ENCODE assay signal across 12 cellular contexts in the genomic region with DNA sequence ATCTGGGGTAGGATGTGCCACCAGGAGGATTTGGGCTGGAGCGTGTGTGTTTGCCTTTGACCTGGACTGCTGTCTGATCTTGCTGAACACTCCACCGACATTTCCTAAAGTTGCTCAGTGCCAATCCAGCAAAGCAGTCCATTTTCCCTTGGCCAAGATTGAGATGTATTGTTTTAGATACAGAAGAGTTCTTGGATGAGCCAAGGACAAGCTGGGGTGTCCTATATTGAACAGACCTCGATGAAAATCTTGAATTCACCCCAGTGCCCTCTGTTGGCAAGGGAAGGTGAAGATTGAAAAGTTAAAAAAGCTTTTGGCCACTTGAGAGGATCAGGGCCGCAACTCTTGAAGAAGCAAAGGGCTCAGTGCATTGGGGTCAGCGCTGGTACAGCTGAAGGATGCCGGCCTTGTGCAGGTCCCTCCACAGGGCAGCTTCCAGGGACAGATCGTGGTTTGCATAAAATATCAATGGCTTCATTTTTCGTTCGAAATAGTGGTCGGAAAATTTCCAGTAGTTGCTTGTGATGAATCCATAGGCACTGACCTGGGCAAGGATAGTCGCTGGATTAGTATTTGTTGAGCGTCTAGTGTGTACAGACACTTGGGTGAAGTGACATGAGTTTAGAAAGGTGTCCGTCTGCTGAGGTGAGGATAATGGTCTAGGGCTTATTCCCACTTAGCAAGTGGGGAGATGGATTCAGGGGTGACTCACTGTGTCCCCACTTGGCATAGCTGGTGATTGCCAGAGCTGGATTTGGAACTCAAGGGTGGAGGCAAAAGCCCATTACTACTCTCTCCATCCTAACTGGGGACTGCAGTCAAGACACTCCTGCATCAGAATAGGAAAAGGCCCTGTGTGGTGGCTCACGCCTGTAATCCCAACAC. TPM values are rescaled to one million over a fixed set of nuclear protein-coding genes. Genes with fewer than 3 reads are reported as not detected.
DNase-seq lines count a peak whose midpoint lies in the region; ATAC-seq and TF ChIP-seq lines count a peak whose summit lies in the region.
"Had no signal": no experiment of that assay in that cellular context is flagged by ENCODE, and none has a peak within 500 bp of the region (broad histone marks: within the 10 kb centered on the region; RNA-seq: fewer than 3 reads in every experiment).

No MANE protein-coding gene starts in this region.

- CTCF ChIA-PET in RWPE1 (lab: Yijun Ruan, JAX) = interaction anchor here (0.6 to 2.3 kb wide), 5 partner anchors 20 to 124 kb away, joined by 3 to 8 read pairs (median 5); a partner anchor contains a TSS

- no peak overlapping the region for H3K9ac ChIP-seq in endodermal cell (ENCODE audit: extremely low read depth, low read length, poor library complexity, severe bottlenecking)

- DNase-seq in ELR (ENCODE audit: low read depth) (peak; percentile 18), RWPE1 (ENCODE audit: low spot score) (no peak), endodermal cell (peak; percentile 59), NCI-H1436 (lab: John Stamatoyannopoulos, UW) (no peak), medulla oblongata (ENCODE audit: extremely low spot score) (no peak)
- DNase-seq: activated CD4-positive, CD25-positive, alpha-beta regulatory T cell treated with anti-CD3 and anti-CD28 coated beads, Interleukin-2, amount 50 U/mL, for 72 hours; kidney; NCI-H2171 had no signal

- peaks cover 12% of the 10 kb centered on the region for H3K4me1 ChIP-seq in endodermal cell (ENCODE audit: control insufficient read depth, insufficient read depth, low read length)

- peaks cover 27% of the 10 kb centered on the region for H3K4me1 Mint-ChIP-seq in endodermal cell

- H3K4me3 Mint-ChIP-seq in endodermal cell = no peak overlapping the region
- H3K4me3 Mint-ChIP-seq: activated T-helper 1 cell treated with anti-CD3 and anti-CD28 coated beads, Interleukin-12 subunit alpha, Interleukin-12 subunit beta, Interleukin-2, Interleukin-4 antibody, amounts not matched to agents 30 ng/mL and 10 ng/mL and 1 ng/mL, durations not matched to agents 14 hours and 24 hours and 36 hours had no signal

- peak overlapping the region; percentile 47 for H3K27ac ChIP-seq in 22Rv1
- H3K27ac ChIP-seq in RWPE1 = peak overlapping the region; percentile 67
- no peak overlapping the region for H3K27ac ChIP-seq in endodermal cell (ENCODE audit: low read depth, low read length)

- ATAC-seq in GM21447 (IDR thresholded peaks at IDR 0.05; ENCODE audit: unreplicated experiment) (no peak), HG03175 (IDR thresholded peaks at IDR 0.05; ENCODE audit: unreplicated experiment) (no peak)

- no peak overlapping the region for H3K4me3 ChIP-seq in endodermal cell (ENCODE audit: low read length)

- peaks cover 45% of the 10 kb centered on the region for H3K36me3 Mint-ChIP-seq in endodermal cell (ENCODE audit: low read depth)

- no peaks in the 10 kb centered on the region for H3K9me3 Mint-ChIP-seq in endodermal cell
- H3K9me3 Mint-ChIP-seq: activated T-helper 1 cell treated with anti-CD3 and anti-CD28 coated beads, Interleukin-12 subunit alpha, Interleukin-12 subunit beta, Interleukin-2, Interleukin-4 antibody, amounts not matched to agents 30 ng/mL and 10 ng/mL and 1 ng/mL, durations not matched to agents 14 hours and 24 hours and 36 hours had no signal

- H3K27me3 Mint-ChIP-seq in endodermal cell (ENCODE audit: insufficient read depth) = no peaks in the 10 kb centered on the region

- H3K36me3 ChIP-seq in endodermal cell (ENCODE audit: control insufficient read depth, insufficient read depth, low read length) = peaks cover 37% of the 10 kb centered on the region

- POLR2A ChIA-PET in RWPE1 (lab: Yijun Ruan, JAX; ENCODE audit: low non-redundant PET) = interaction anchor here (0.6 to 1.1 kb wide), 2 partner anchors 9 to 1315 kb away, joined by 3 to 7 read pairs; no protein-coding TSS in a partner anchor

- TF ChIP-seq CTCF in 22Rv1 (IDR thresholded peaks at IDR 0.05) = no peak
- no peak for TF ChIP-seq CTCF in RWPE1 (conservative IDR thresholded peaks at IDR 0.05; ENCODE audit: low read depth)
- TF ChIP-seq CTCF in endodermal cell (conservative IDR thresholded peaks at IDR 0.05) = peak; percentile 21

- H3K9me3 ChIP-seq in endodermal cell (ENCODE audit: control insufficient read depth, low read length) = no peaks in the 10 kb centered on the region

- H3K27me3 ChIP-seq in endodermal cell (ENCODE audit: control insufficient read depth, insufficient read depth, low read length, poor library complexity, severe bottlenecking) = no peaks in the 10 kb centered on the region

- H3K27ac Mint-ChIP-seq in endodermal cell = no peak overlapping the region
- H3K27ac Mint-ChIP-seq: activated T-helper 1 cell treated with anti-CD3 and anti-CD28 coated beads, Interleukin-12 subunit alpha, Interleukin-12 subunit beta, Interleukin-2, Interleukin-4 antibody, amounts not matched to agents 30 ng/mL and 10 ng/mL and 1 ng/mL, durations not matched to agents 14 hours and 24 hours and 36 hours had no signal

- 94 to 95% methylated on average over 11 to 14 of the region's 14 CpGs for WGBS in endodermal cell (ENCODE audit: insufficient coverage in 1 of 2, insufficient read length in 1 of 2), 2 experiments

RNA-seq across cellular contexts. Expression of a gene that starts 19.7 kb away (rescaled TPM):
- total RNA-seq in endodermal cell = 10 to 100 TPM; 15.1 to 26.9 TPM
- polyA plus RNA-seq in endodermal cell (2013, experiment 1 of 2) = 3.5 TPM
- polyA plus RNA-seq in endodermal cell (2013, experiment 2 of 2) = 3.6 TPM
- total RNA-seq: activated T-helper 1 cell treated with anti-CD3 and anti-CD28 coated beads, Interleukin-12 subunit alpha, Interleukin-12 subunit beta, Interleukin-2, Interleukin-4 antibody, amounts not matched to agents 30 ng/mL and 10 ng/mL and 1 ng/mL, durations not matched to agents 14 hours and 24 hours and 36 hours had no signal

RNA-seq across cellular contexts. Expression of a gene that starts 26.1 kb away (rescaled TPM):
- 1 to 10 TPM; 3.2 to 4.8 TPM for total RNA-seq in endodermal cell
- 0.50 TPM for polyA plus RNA-seq in endodermal cell (2013, experiment 1 of 2)
- 2.2 TPM for polyA plus RNA-seq in endodermal cell (2013, experiment 2 of 2)
- total RNA-seq: activated T-helper 1 cell treated with anti-CD3 and anti-CD28 coated beads, Interleukin-12 subunit alpha, Interleukin-12 subunit beta, Interleukin-2, Interleukin-4 antibody, amounts not matched to agents 30 ng/mL and 10 ng/mL and 1 ng/mL, durations not matched to agents 14 hours and 24 hours and 36 hours had no signal

RNA-seq across cellular contexts. Expression of a gene that starts 28.5 kb away (rescaled TPM):
- 1 to 10 TPM; 2.0 to 3.4 TPM for total RNA-seq in endodermal cell
- polyA plus RNA-seq in endodermal cell (2013, experiment 1 of 2) = 3.3 TPM
- 2.3 TPM for polyA plus RNA-seq in endodermal cell (2013, experiment 2 of 2)
- total RNA-seq: activated T-helper 1 cell treated with anti-CD3 and anti-CD28 coated beads, Interleukin-12 subunit alpha, Interleukin-12 subunit beta, Interleukin-2, Interleukin-4 antibody, amounts not matched to agents 30 ng/mL and 10 ng/mL and 1 ng/mL, durations not matched to agents 14 hours and 24 hours and 36 hours had no signal

Comparison
In these comparisons a context has a peak if more than half of its experiments do, and no peak if none do; other contexts are left out.
1. DNase-seq: peak in ELR (single experiment) and endodermal cell (single experiment); none in RWPE1 (single experiment), NCI-H1436 (single experiment) and medulla oblongata (single experiment).